Comparison of ENCODE assay signal across 33 cellular contexts in genomic region chr1:165619647-165620151, GRCh38.
"Had no signal": no experiment of that assay in that cellular context is flagged by ENCODE, and none has a peak within 500 bp of the region (broad histone marks: within the 10 kb centered on the region; RNA-seq: fewer than 3 reads in every experiment).

No MANE protein-coding gene starts in this region.

- H3K9me3 ChIP-seq: adrenal gland, body of pancreas, breast epithelium had no signal

- H3K27me3 ChIP-seq: adrenal gland, body of pancreas, breast epithelium had no signal

- H3K27ac ChIP-seq: adrenal gland, body of pancreas, brain microvascular endothelial cell, breast epithelium, VCaP had no signal

- FAIRE-seq: astrocyte, TTC549 had no signal

- DNase-seq: activated B cell treated with CpG ODN at 0.5 μM for 24 hours; activated CD4-positive, alpha-beta memory T cell treated with anti-CD3 and anti-CD28 coated beads for 36 hours; activated CD4-positive, alpha-beta T cell treated with anti-CD3 and anti-CD28 coated beads for 4 hours; activated CD4-positive, alpha-beta T cell treated with anti-CD3 and anti-CD28 coated beads, Interleukin-2, amount 10 ng/mL, durations not matched to agents 24 days and 14 days; activated CD4-positive, alpha-beta T cell treated with anti-CD3 and anti-CD28 coated beads, Interleukin-2, amount 50 U/mL, for 1 hour; activated CD4-positive, alpha-beta T cell treated with anti-CD3 and anti-CD28 coated beads, Interleukin-2, amount 50 U/mL, for 4 hours; activated CD4-positive, CD25-positive, alpha-beta regulatory T cell treated with anti-CD3 and anti-CD28 coated beads, Interleukin-2, amount 50 U/mL, for 72 hours; activated CD8-positive, alpha-beta memory T cell treated with anti-CD3 and anti-CD28 coated beads, Interleukin-2, amount 50 U/mL, for 4 hours; activated CD8-positive, alpha-beta T cell treated with anti-CD3 and anti-CD28 coated beads for 36 hours; activated effector memory CD4-positive, alpha-beta T cell treated with anti-CD3 and anti-CD28 coated beads, Interleukin-2, amount 50 U/mL, for 16 hours; activated gamma-delta T cell treated with Interleukin-2 at 50 U/mL for 16 hours; activated naive CD4-positive, alpha-beta T cell; activated naive CD4-positive, alpha-beta T cell treated with anti-CD3 and anti-CD28 coated beads for 36 hours; activated naive CD4-positive, alpha-beta T cell treated with anti-CD3 and anti-CD28 coated beads, Interleukin-2, amount 50 U/mL, for 16 hours; activated naive CD8-positive, alpha-beta T cell treated with anti-CD3 and anti-CD28 coated beads for 36 hours; activated T-cell treated with anti-CD3 and anti-CD28 coated beads for 4 hours; activated T-cell treated with anti-CD3 and anti-CD28 coated beads, Interleukin-2, amount 50 U/mL, for 1 hour; activated T-cell treated with anti-CD3 and anti-CD28 coated beads, Interleukin-2, amount 50 U/mL, for 4 hours; activated T-cell treated with anti-CD3 and anti-CD28 coated beads, Interleukin-2, amount 50 U/mL, for 72 hours; adrenal gland; amniotic stem cell; aorta; body of pancreas; brain microvascular endothelial cell; central memory CD4-positive, alpha-beta T cell; T-helper 2 cell; T-helper 9 cell had no signal

- H3K4me3 ChIP-seq: adrenal gland, body of pancreas, breast epithelium had no signal

- H3K4me1 ChIP-seq: adrenal gland, body of pancreas, breast epithelium had no signal

- H3K36me3 ChIP-seq: adrenal gland, brain microvascular endothelial cell, breast epithelium had no signal

- ATAC-seq: activated CD8-positive, alpha-beta T cell treated with anti-CD3 and anti-CD28 coated beads for 36 hours; activated naive CD4-positive, alpha-beta T cell treated with anti-CD3 and anti-CD28 coated beads, Interleukin-2, amount 50 U/mL, for 72 hours; activated T-cell treated with anti-CD3 and anti-CD28 coated beads, Interleukin-2, amount 50 U/mL, for 4 hours; activated T-cell treated with anti-CD3 and anti-CD28 coated beads, Interleukin-2, amount 50 U/mL, for 72 hours; activated T-helper 17 cell treated with anti-CD3 and anti-CD28 coated beads, Interleukin-2, amount 50 U/mL, for 72 hours; body of pancreas had no signal
